8 cellular contexts compared by ENCODE assay signal in genomic region chr14:76773188-76773885, GRCh38. TPM values are rescaled to one million over a fixed set of nuclear protein-coding genes. Genes with fewer than 3 reads are reported as not detected.
DNase-seq lines count a peak whose midpoint lies in the region; ATAC-seq and TF ChIP-seq lines count a peak whose summit lies in the region.

No MANE protein-coding gene starts in this region.

- no peaks in the 10 kb centered on the region for H3K36me3 Mint-ChIP-seq in chondrocyte (ENCODE audit: low read depth)

- H3K36me3 ChIP-seq in left lung (no peaks in the 10 kb centered on the region), thoracic aorta (peaks cover 8% of the 10 kb centered on the region)

- TF ChIP-seq CTCF in AG09319 (IDR thresholded peaks at IDR 0.05; ENCODE audit: low read depth, low read length) = peak; percentile 12
- TF ChIP-seq CTCF in NB4 (IDR thresholded peaks at IDR 0.05; ENCODE audit: low read depth, low read length) = no peak
- peak; percentile 22 for TF ChIP-seq CTCF in chondrocyte (IDR thresholded peaks at IDR 0.05)
- TF ChIP-seq CTCF in left lung (IDR thresholded peaks at IDR 0.05) = no peak
- no peak for TF ChIP-seq CTCF in thoracic aorta (IDR thresholded peaks at IDR 0.05)

- H3K4me1 ChIP-seq in left lung = peaks cover 20 to 62% of the 10 kb centered on the region in 2 donors
- peaks cover 30 to 63% of the 10 kb centered on the region in 2 donors for H3K4me1 ChIP-seq in thoracic aorta (ENCODE audit: control insufficient read depth in 1 of 2, low read depth in 2 of 2)

- no peaks in the 10 kb centered on the region for H3K27me3 Mint-ChIP-seq in chondrocyte (ENCODE audit: low read depth)

- TF ChIP-seq POLR2A in NB4 (IDR thresholded peaks at IDR 0.05; ENCODE audit: extremely low read depth, insufficient read length) = no peak

- H3K27me3 ChIP-seq in left lung (no peaks in the 10 kb centered on the region), thoracic aorta (replicated peaks; ENCODE audit: insufficient read depth) (no peaks in the 10 kb centered on the region)

- H3K9me3 ChIP-seq in left lung (no peaks in the 10 kb centered on the region), thoracic aorta (no peaks in the 10 kb centered on the region)

- peak; percentile 47 for DNase-seq in AG09319 (ENCODE audit: extremely low read depth, low read depth)
- DNase-seq in NB4 (ENCODE audit: low read depth) = peak; percentile 91
- peak; percentile 28 for DNase-seq in chondrocyte (ENCODE audit: low spot score)
- DNase-seq in left lung = peak in 1 of 2 donors; percentile 90
- peak; percentile 70 for DNase-seq in thoracic aorta (ENCODE audit: low spot score)
- DNase-seq in SK-N-DZ (ENCODE audit: low spot score) = no peak
- DNase-seq in cerebellar nuclear complex (lab: John Stamatoyannopoulos, UW) = no peak
- no peak for DNase-seq in superior temporal gyrus (ENCODE audit: extremely low spot score)

- H3K27ac Mint-ChIP-seq in chondrocyte (ENCODE audit: unreplicated experiment) = peak overlapping the region; percentile 89

- no peaks in the 10 kb centered on the region for H3K9me3 Mint-ChIP-seq in chondrocyte (ENCODE audit: low read depth)

- H3K4me3 Mint-ChIP-seq in chondrocyte (ENCODE audit: unreplicated experiment) = no peak overlapping the region

- ATAC-seq in left lung (peak; percentile 87), thoracic aorta (ENCODE audit: insufficient number of reproducible peaks, low FRiP score, low read depth) (peak; percentile 62)

- H3K4me1 Mint-ChIP-seq in chondrocyte (ENCODE audit: low read depth) = peaks cover 21% of the 10 kb centered on the region

- intact Hi-C loops in left lung (cut with DNase I) = no loop called here

- peak overlapping the region; percentile 16 for H3K4me3 ChIP-seq in NB4 (ENCODE audit: low read depth, low read length)
- no peak overlapping the region for H3K4me3 ChIP-seq in left lung
- H3K4me3 ChIP-seq in thoracic aorta = peak overlapping the region; percentile 29

- peak overlapping the region; percentile 74 to 87 for H3K27ac ChIP-seq in left lung
- peak overlapping the region; percentile 89 to 94 for H3K27ac ChIP-seq in thoracic aorta

RNA-seq across cellular contexts. Expression of gene VASH1, which starts 12.1 kb away (rescaled TPM):
- total RNA-seq in chondrocyte (26.0 to 41.8 TPM (median 29.7 TPM) in 3 replicates), left lung (10 to 100 TPM; 26.5 to 29.3 TPM), thoracic aorta (10 to 100 TPM; 21.5 to 27.7 TPM)
- 8.7 and 12.1 TPM in 2 replicates for polyA plus RNA-seq in SK-N-DZ (2014; cell fraction: cytosol; rRNA removed)
- polyA plus RNA-seq in SK-N-DZ (2014; cell fraction: nucleus; rRNA removed) = 22.1 and 37.9 TPM in 2 replicates

RNA-seq across cellular contexts. Expression of gene ANGEL1, which starts 39.3 kb away (rescaled TPM):
- total RNA-seq in chondrocyte = 8.6 to 13.8 TPM (median 9.6 TPM) in 3 replicates
- total RNA-seq in left lung = 10 to 100 TPM; 18.9 to 21.3 TPM
- 10 to 100 TPM; 19.5 to 24.5 TPM for total RNA-seq in thoracic aorta
- polyA plus RNA-seq in SK-N-DZ (2014; cell fraction: cytosol; rRNA removed) = 8.8 and 9.6 TPM in 2 replicates
- 12.2 and 18.5 TPM in 2 replicates for polyA plus RNA-seq in SK-N-DZ (2014; cell fraction: nucleus; rRNA removed)

RNA-seq across cellular contexts. Expression of gene LRRC74A, which starts 52.9 kb away (rescaled TPM):
- total RNA-seq in chondrocyte (not detected in 3 replicates), left lung (not detected), thoracic aorta (not detected)
- polyA plus RNA-seq in SK-N-DZ (2014; cell fraction: cytosol; rRNA removed) = not detected in 2 replicates
- polyA plus RNA-seq in SK-N-DZ (2014; cell fraction: nucleus; rRNA removed) = not detected in 2 replicates

Comparison
In these comparisons a context has a peak if more than half of its experiments do, and no peak if none do; other contexts are left out.
1. DNase-seq: peak in AG09319 (single experiment), NB4 (single experiment), chondrocyte (single experiment) and thoracic aorta (single experiment); none in SK-N-DZ (single experiment), cerebellar nuclear complex (0 of 2) and superior temporal gyrus (single experiment).
2. CTCF ChIP-seq: peak in AG09319 (single experiment) and chondrocyte (single experiment); none in NB4 (single experiment), left lung (0 of 2) and thoracic aorta (single experiment).
3. H3K4me3 ChIP-seq: peak in NB4 (single experiment) and thoracic aorta (single experiment); none in left lung (0 of 2).